ENCODE assay signal across 16 cellular contexts in genomic region chr5:157913575-157913974, GRCh38. TPM values are rescaled to one million over a fixed set of nuclear protein-coding genes. Genes with fewer than 3 reads are reported as not detected.
A peak's percentile ranks its signal among the peaks of the same experiment; 100 is the strongest.
DNase-seq lines count a peak whose midpoint lies in the region; ATAC-seq and TF ChIP-seq lines count a peak whose summit lies in the region.
"Had no signal": no experiment of that assay in that cellular context is flagged by ENCODE, and none has a peak within 500 bp of the region (broad histone marks: within the 10 kb centered on the region; RNA-seq: fewer than 3 reads in every experiment).

No MANE protein-coding gene starts in this region.

- H3K9me3 ChIP-seq in OCI-LY3 (ENCODE audit: insufficient read depth, low read length), result no peaks in the 10 kb centered on the region
- H3K9me3 ChIP-seq in upper lobe of left lung, result no peaks in the 10 kb centered on the region

- peaks cover 66% of the 10 kb centered on the region for H3K4me1 ChIP-seq in OCI-LY3 (ENCODE audit: low read length)
- peaks cover 5 to 54% (median 35%) of the 10 kb centered on the region in 4 donors for H3K4me1 ChIP-seq in upper lobe of left lung

- 52 to 80% methylated on average over 2 of the region's 2 CpGs for WGBS in upper lobe of left lung, 2 donors

- no peaks in the 10 kb centered on the region for H4K20me1 ChIP-seq in OCI-LY3 (ENCODE audit: insufficient read depth, low read length)

- DNase-seq in NCI-H2107 treated with DMSO at 0.1 percent for 48 hours (lab: John Stamatoyannopoulos, UW; ENCODE audit: unreplicated experiment), result peak; percentile 31
- no peak for DNase-seq in NCI-H2107 (lab: John Stamatoyannopoulos, UW)
- peak; percentile 22 for DNase-seq in left kidney (ENCODE audit: low read depth, low spot score)
- DNase-seq in upper lobe of left lung, result peak in 1 of 2 donors; percentile 49
- DNase-seq in activated naive CD4-positive, alpha-beta T cell treated with anti-CD3 and anti-CD28 coated beads, Interleukin-2, amount 50 U/mL, for 16 hours, result no peak
- no peak for DNase-seq in OCI-M2 (lab: John Stamatoyannopoulos, UW; ENCODE audit: unreplicated experiment)
- no peak for DNase-seq in DMS 273 (lab: John Stamatoyannopoulos, UW; ENCODE audit: unreplicated experiment)
- DNase-seq: activated CD4-positive, CD25-positive, alpha-beta regulatory T cell; caudate nucleus; CD8-positive, alpha-beta T cell; GOT3; left ventricle myocardium superior; NCI-H526 treated with DMSO at 0.1 percent for 48 hours; nephron progenitor cell had no signal

- no peak overlapping the region for H2AFZ ChIP-seq in OCI-LY3 (ENCODE audit: low read depth, low read length)

- H3K36me3 ChIP-seq in OCI-LY3 (replicated peaks; ENCODE audit: low read depth, low read length) (no peaks in the 10 kb centered on the region), upper lobe of left lung (no peaks in the 10 kb centered on the region)

- TF ChIP-seq POLR2A in upper lobe of left lung (IDR thresholded peaks at IDR 0.05), result no peak

- H3K79me2 ChIP-seq in OCI-LY3 (ENCODE audit: low read length), result no peaks in the 10 kb centered on the region

- H3K27me3 ChIP-seq in OCI-LY3 (ENCODE audit: low read depth, low read length), result no peaks in the 10 kb centered on the region
- H3K27me3 ChIP-seq in upper lobe of left lung, result no peaks in the 10 kb centered on the region

- no peak overlapping the region for H3K4me3 ChIP-seq in OCI-LY3 (ENCODE audit: low read length)
- no peak overlapping the region for H3K4me3 ChIP-seq in upper lobe of left lung
- H3K4me3 ChIP-seq: SK-N-MC had no signal

- ATAC-seq in upper lobe of left lung (ENCODE audit: low FRiP score in 2 of 2), result no peak
- ATAC-seq: CD8-positive, alpha-beta T cell; left ventricle myocardium superior had no signal

- H3K9ac ChIP-seq in OCI-LY3 (ENCODE audit: low read length), result peak overlapping the region; percentile 66; the same call in 1 of the 2 replicates

- peak overlapping the region; percentile 63 for H3K4me2 ChIP-seq in OCI-LY3 (ENCODE audit: low read length)

- H3K27ac ChIP-seq in OCI-LY3 (ENCODE audit: low read length) (peak overlapping the region; percentile 73), upper lobe of left lung (peak overlapping the region; percentile 19 to 65 (median 36))
- H3K27ac ChIP-seq: SK-N-MC had no signal

- TF ChIP-seq EP300 in upper lobe of left lung (IDR thresholded peaks at IDR 0.05), result no peak

- no peak for TF ChIP-seq CTCF in OCI-LY3 (IDR thresholded peaks at IDR 0.05; ENCODE audit: low read depth, low read length)
- TF ChIP-seq CTCF in upper lobe of left lung (IDR thresholded peaks at IDR 0.05), result no peak

RNA-seq across cellular contexts. Expression of gene CLINT1, which starts 54.6 kb away (rescaled TPM):
- total RNA-seq in upper lobe of left lung, result 100 to 1,000 TPM in 4 of 6 donors, 10 to 100 TPM in 2; 66.2 to 211 (median 123) TPM

Comparison
In these comparisons a context has a peak if more than half of its experiments do, and no peak if none do; other contexts are left out.
1. DNase-seq: peak in NCI-H2107 treated with DMSO at 0.1 percent for 48 hours (single experiment) and left kidney (single experiment); none in NCI-H2107 (single experiment), activated naive CD4-positive, alpha-beta T cell treated with anti-CD3 and anti-CD28 coated beads, Interleukin-2, amount 50 U/mL, for 16 hours (single experiment), OCI-M2 (single experiment) and DMS 273 (single experiment).